In the genomic region with DNA sequence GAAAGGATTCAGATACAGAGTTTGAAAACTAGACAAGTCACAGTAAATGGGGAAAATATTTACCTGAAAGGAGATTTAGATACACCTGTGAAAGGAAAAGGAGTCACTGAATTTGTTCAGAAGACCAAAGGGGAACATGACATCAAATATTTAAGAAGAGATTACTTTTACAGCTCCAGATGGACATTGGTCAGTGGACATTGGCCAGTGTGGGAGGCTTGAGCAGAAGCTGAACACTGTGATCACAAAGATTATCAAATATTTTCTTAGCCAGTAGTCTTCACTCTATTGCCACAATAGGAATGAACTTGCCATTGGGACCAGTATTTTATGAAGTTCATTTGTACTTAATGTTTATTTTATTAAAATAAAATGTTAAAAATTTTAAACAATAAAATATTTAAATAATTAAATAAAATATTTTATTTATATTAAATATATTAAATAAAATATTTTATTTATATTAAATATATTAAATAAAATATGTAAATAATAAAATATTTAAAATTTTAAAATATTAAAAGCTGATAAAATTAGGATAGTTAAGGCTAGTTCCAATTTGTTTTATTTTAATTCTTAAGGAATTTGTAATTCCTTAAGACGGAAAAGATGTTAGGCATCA, we compare ENCODE assay signal across 11 cellular contexts.
DNase-seq lines count a peak whose midpoint lies in the region; ATAC-seq, FAIRE-seq and TF ChIP-seq lines count a peak whose summit lies in the region.
"Had no signal": no experiment of that assay in that cellular context is flagged by ENCODE, and none has a peak within 500 bp of the region (broad histone marks: within the 10 kb centered on the region; RNA-seq: fewer than 3 reads in every experiment).

No MANE protein-coding gene starts in this region.

- no peak; the same call in 2 of the 3 replicates for ATAC-seq in HepG2
- ATAC-seq in GM21529 (IDR thresholded peaks at IDR 0.05; ENCODE audit: unreplicated experiment), result no peak
- ATAC-seq: CD8-positive, alpha-beta T cell; GM23338 had no signal

- CTCF ChIA-PET in HepG2 (lab: Yijun Ruan, JAX; ENCODE audit: low intra/inter-chr PET ratio, low total read pairs), result no interaction called here

- no peak for TF ChIP-seq RAD21 in HepG2 (CRISPR knock-in tag; IDR thresholded peaks at IDR 0.05)

- no peak for TF ChIP-seq EP300 in HepG2 (IDR thresholded peaks at IDR 0.05; ENCODE audit: low read depth in 2 of 2, low read length in 2 of 2)
- no peak for TF ChIP-seq EP300 in HepG2 (CRISPR knock-in tag; IDR thresholded peaks at IDR 0.05; ENCODE audit: borderline replicate concordance)

- no peak overlapping the region for H3K4me3 ChIP-seq in HepG2 (replicated peaks in 1 of 3; ENCODE audit: insufficient read depth in 1 of 3, low read depth in 2 of 3, low read length in 3 of 3)
- H3K4me3 ChIP-seq: GM23338 had no signal

- TF ChIP-seq POLR2A in HepG2 (IDR thresholded peaks at IDR 0.05; ENCODE audit: insufficient read depth in 1 of 2, low read depth in 2 of 2, low read length in 2 of 2), result no peak

- no peak overlapping the region for H3K9ac ChIP-seq in HepG2 (ENCODE audit: insufficient read depth, low read depth, low read length)

- H3K79me2 ChIP-seq in HepG2 (ENCODE audit: insufficient read depth, low read length), result no peaks in the 10 kb centered on the region

- DNase-seq in HepG2 (ENCODE audit: low spot score) (no peak), COLO829 (ENCODE audit: low spot score) (no peak), NCI-H1092 treated with DMSO at 0.1 percent for 48 hours (lab: John Stamatoyannopoulos, UW) (no peak), NCI-H524 (lab: John Stamatoyannopoulos, UW) (no peak)
- DNase-seq: CD8-positive, alpha-beta T cell; DMS53; H7 had no signal

- H2AFZ ChIP-seq in HepG2 (ENCODE audit: low read length), result no peak overlapping the region
- H2AFZ ChIP-seq: GM23338 had no signal

- no peaks in the 10 kb centered on the region for H4K20me1 ChIP-seq in HepG2 (ENCODE audit: insufficient read depth, low read length)

- TF ChIP-seq CTCF in HepG2 (CRISPR knock-in tag; IDR thresholded peaks at IDR 0.05), result no peak

- no peak overlapping the region for H3K27ac ChIP-seq in HepG2 (ENCODE audit: extremely low read length, insufficient read depth, low read length)

- peaks cover 7% of the 10 kb centered on the region for H3K4me1 ChIP-seq in HepG2 (ENCODE audit: insufficient read depth, low read length)

- POLR2A ChIA-PET in HepG2 (lab: Yijun Ruan, JAX), result no interaction called here

- H3K27me3 ChIP-seq in HepG2 (ENCODE audit: control insufficient read depth in 1 of 2, insufficient read depth in 2 of 2, low read length in 2 of 2), result no peaks in the 10 kb centered on the region

- WGBS in HepG2 (ENCODE audit: low lambda C conversion rate), result 93% methylated on average over 1 of the region's 1 CpG

- BruUV-seq in HepG2 (replicated peaks; lab: Mats Ljungman, UMichigan), result no TSS peak

- FAIRE-seq in TTC549 (lab: Jason Lieb, UNC) (peak; percentile 98), endometrium (lab: Jason Lieb, UNC) (peak; percentile 87), HepG2 (lab: Jason Lieb, UNC) (no peak)

- intact Hi-C loops in HepG2 (cut with micrococcal nuclease; ENCODE audit: unreplicated experiment), result no loop called here

- no peak overlapping the region for H3K4me2 ChIP-seq in HepG2 (ENCODE audit: low read depth, low read length)
- H3K4me2 ChIP-seq: GM23338 had no signal

- no peaks in the 10 kb centered on the region for H3K9me3 ChIP-seq in HepG2 (ENCODE audit: low read length)

- no peaks in the 10 kb centered on the region for H3K36me3 ChIP-seq in HepG2 (replicated peaks in 1 of 2; ENCODE audit: control insufficient read depth in 1 of 2, insufficient read depth in 2 of 2, low read length in 2 of 2)

- in situ Hi-C loops in HepG2 (cut with HindIII; ENCODE audit: extremely low pct_ligation_motif_present, low pct_unique_long_range_greater_than_20kb), result no loop called here

TF ChIP-seq in HepG2, 621 proteins besides CTCF, POLR2A, EP300 and RAD21 (continues in another document):
- TF ChIP-seq HNF4G (IDR thresholded peaks at IDR 0.05; ENCODE audit: borderline replicate concordance, low read depth, low read length), result 0 out of 2 replicates have a peak, but pooled peaks have one; percentile 22
- no peak for TF ChIP-seq HNF4G (CRISPR knock-in tag; IDR thresholded peaks at IDR 0.05; ENCODE audit: borderline replicate concordance, low read depth)
- peak; percentile 54; the same call in 1 of the 2 replicates for TF ChIP-seq PITX1 (CRISPR knock-in tag; IDR thresholded peaks at IDR 0.05)
- TF ChIP-seq, protein P1, sequence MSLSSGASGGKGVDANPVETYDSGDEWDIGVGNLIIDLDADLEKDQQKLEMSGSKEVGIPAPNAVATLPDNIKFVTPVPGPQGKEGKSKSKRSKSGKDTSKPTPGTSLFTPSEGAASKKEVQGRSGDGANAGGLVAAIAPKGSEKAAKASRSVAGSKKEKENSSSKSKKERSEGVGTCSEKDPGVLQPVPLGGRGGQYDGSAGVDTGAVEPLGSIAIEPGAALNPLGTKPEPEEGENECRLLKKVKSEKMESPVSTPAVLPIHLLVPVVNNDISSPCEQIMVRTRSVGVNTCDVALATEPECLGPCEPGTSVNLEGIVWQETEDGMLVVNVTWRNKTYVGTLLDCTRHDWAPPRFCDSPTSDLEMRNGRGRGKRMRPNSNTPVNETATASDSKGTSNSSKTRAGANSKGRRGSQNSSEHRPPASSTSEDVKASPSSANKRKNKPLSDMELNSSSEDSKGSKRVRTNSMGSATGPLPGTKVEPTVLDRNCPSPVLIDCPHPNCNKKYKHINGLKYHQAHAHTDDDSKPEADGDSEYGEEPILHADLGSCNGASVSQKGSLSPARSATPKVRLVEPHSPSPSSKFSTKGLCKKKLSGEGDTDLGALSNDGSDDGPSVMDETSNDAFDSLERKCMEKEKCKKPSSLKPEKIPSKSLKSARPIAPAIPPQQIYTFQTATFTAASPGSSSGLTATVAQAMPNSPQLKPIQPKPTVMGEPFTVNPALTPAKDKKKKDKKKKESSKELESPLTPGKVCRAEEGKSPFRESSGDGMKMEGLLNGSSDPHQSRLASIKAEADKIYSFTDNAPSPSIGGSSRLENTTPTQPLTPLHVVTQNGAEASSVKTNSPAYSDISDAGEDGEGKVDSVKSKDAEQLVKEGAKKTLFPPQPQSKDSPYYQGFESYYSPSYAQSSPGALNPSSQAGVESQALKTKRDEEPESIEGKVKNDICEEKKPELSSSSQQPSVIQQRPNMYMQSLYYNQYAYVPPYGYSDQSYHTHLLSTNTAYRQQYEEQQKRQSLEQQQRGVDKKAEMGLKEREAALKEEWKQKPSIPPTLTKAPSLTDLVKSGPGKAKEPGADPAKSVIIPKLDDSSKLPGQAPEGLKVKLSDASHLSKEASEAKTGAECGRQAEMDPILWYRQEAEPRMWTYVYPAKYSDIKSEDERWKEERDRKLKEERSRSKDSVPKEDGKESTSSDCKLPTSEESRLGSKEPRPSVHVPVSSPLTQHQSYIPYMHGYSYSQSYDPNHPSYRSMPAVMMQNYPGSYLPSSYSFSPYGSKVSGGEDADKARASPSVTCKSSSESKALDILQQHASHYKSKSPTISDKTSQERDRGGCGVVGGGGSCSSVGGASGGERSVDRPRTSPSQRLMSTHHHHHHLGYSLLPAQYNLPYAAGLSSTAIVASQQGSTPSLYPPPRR (CRISPR knock-in tag; IDR thresholded peaks at IDR 0.05; ENCODE audit: borderline replicate concordance), result 0 out of 2 replicates have a peak, but pooled peaks have one; percentile 21
- no peak for TF ChIP-seq LCORL (IDR thresholded peaks at IDR 0.05)
- no peak for TF ChIP-seq LCORL (CRISPR knock-in tag; IDR thresholded peaks at IDR 0.05)
- TF ChIP-seq RFX1 (IDR thresholded peaks at IDR 0.05), result no peak
- TF ChIP-seq ZNF256 (CRISPR knock-in tag; conservative IDR thresholded peaks at IDR 0.05), result no peak
- TF ChIP-seq, protein P2, sequence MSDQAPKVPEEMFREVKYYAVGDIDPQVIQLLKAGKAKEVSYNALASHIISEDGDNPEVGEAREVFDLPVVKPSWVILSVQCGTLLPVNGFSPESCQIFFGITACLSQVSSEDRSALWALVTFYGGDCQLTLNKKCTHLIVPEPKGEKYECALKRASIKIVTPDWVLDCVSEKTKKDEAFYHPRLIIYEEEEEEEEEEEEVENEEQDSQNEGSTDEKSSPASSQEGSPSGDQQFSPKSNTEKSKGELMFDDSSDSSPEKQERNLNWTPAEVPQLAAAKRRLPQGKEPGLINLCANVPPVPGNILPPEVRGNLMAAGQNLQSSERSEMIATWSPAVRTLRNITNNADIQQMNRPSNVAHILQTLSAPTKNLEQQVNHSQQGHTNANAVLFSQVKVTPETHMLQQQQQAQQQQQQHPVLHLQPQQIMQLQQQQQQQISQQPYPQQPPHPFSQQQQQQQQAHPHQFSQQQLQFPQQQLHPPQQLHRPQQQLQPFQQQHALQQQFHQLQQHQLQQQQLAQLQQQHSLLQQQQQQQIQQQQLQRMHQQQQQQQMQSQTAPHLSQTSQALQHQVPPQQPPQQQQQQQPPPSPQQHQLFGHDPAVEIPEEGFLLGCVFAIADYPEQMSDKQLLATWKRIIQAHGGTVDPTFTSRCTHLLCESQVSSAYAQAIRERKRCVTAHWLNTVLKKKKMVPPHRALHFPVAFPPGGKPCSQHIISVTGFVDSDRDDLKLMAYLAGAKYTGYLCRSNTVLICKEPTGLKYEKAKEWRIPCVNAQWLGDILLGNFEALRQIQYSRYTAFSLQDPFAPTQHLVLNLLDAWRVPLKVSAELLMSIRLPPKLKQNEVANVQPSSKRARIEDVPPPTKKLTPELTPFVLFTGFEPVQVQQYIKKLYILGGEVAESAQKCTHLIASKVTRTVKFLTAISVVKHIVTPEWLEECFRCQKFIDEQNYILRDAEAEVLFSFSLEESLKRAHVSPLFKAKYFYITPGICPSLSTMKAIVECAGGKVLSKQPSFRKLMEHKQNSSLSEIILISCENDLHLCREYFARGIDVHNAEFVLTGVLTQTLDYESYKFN (CRISPR knock-in tag; conservative IDR thresholded peaks at IDR 0.05), result 0 out of 2 replicates have a peak, but pooled peaks have one; percentile 37
- TF ChIP-seq ZNF746 (CRISPR knock-in tag; IDR thresholded peaks at IDR 0.05), result no peak
- no peak for TF ChIP-seq THYN1 (CRISPR knock-in tag; IDR thresholded peaks at IDR 0.05; ENCODE audit: borderline replicate concordance, low read depth)
- TF ChIP-seq, protein P3, sequence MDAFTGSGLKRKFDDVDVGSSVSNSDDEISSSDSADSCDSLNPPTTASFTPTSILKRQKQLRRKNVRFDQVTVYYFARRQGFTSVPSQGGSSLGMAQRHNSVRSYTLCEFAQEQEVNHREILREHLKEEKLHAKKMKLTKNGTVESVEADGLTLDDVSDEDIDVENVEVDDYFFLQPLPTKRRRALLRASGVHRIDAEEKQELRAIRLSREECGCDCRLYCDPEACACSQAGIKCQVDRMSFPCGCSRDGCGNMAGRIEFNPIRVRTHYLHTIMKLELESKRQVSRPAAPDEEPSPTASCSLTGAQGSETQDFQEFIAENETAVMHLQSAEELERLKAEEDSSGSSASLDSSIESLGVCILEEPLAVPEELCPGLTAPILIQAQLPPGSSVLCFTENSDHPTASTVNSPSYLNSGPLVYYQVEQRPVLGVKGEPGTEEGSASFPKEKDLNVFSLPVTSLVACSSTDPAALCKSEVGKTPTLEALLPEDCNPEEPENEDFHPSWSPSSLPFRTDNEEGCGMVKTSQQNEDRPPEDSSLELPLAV (CRISPR knock-in tag; conservative IDR thresholded peaks at IDR 0.05; ENCODE audit: low read depth), result no peak
